In genomic region chr19:4457654-4458406, GRCh38 we compare ENCODE assay signal across 8 cellular contexts. TPM values are rescaled to one million over a fixed set of nuclear protein-coding genes. Genes with fewer than 3 reads are reported as not detected.
DNase-seq lines count a peak whose midpoint lies in the region; ATAC-seq and TF ChIP-seq lines count a peak whose summit lies in the region.

TSS of gene UBXN6 (minus strand) at chr19:4457794. CDS start at chr19:4457697, 97 bp downstream.

- peak within 1 kb of the TSS; percentile 88 for H3K4me3 ChIP-seq in coronary artery

- peak within 1 kb of the TSS; percentile 92 for H3K27ac Mint-ChIP-seq in activated CD4-positive, alpha-beta T cell treated with anti-CD3 and anti-CD28 coated beads, Interleukin-2, amount 10 ng/mL, durations not matched to agents 24 days and 14 days

- peaks cover 2% of the 10 kb centered on the region for H3K36me3 Mint-ChIP-seq in activated CD4-positive, alpha-beta T cell treated with anti-CD3 and anti-CD28 coated beads, Interleukin-2, amount 10 ng/mL, durations not matched to agents 24 days and 14 days (ENCODE audit: low read depth)

- intact Hi-C loops in activated CD4-positive, alpha-beta T cell treated with anti-CD3 and anti-CD28 coated beads, Interleukin-2, amount 10 ng/mL, durations not matched to agents 24 days and 14 days (cut with micrococcal nuclease): loop anchor here (1.0 to 10.0 kb wide), 4 partner anchors 13 to 1023 kb away; partner anchors contain the start of genes CHAF1A and YJU2
- intact Hi-C loops in left colon (cut with DNase I, micrococcal nuclease): no loop called here

- no peak for TF ChIP-seq CTCF in coronary artery (IDR thresholded peaks at IDR 0.05)

- H3K9me3 Mint-ChIP-seq in activated CD4-positive, alpha-beta T cell treated with anti-CD3 and anti-CD28 coated beads, Interleukin-2, amount 10 ng/mL, durations not matched to agents 24 days and 14 days: no peaks in the 10 kb centered on the region

- peak within 1 kb of the TSS; percentile 77 to 92 for H3K27ac ChIP-seq in coronary artery

- H3K27me3 Mint-ChIP-seq in activated CD4-positive, alpha-beta T cell treated with anti-CD3 and anti-CD28 coated beads, Interleukin-2, amount 10 ng/mL, durations not matched to agents 24 days and 14 days: peaks cover 2% of the 10 kb centered on the region

- ATAC-seq in GM19324 (IDR thresholded peaks at IDR 0.05; ENCODE audit: low FRiP score, unreplicated experiment) (peak; percentile 90), HG03469 (IDR thresholded peaks at IDR 0.05; ENCODE audit: unreplicated experiment) (peak; percentile 85), left colon (peak; percentile 91)

- DNase-seq in Ammon's horn (ENCODE audit: low spot score) (peak; percentile 99), NCI-H526 treated with DMSO at 0.1 percent for 48 hours (lab: John Stamatoyannopoulos, UW) (peak; percentile 64), coronary artery (ENCODE audit: low spot score) (peak; percentile 98), left colon (peak; percentile 99)
- peak; percentile 100 for DNase-seq in activated CD4-positive, alpha-beta T cell treated with anti-CD3 and anti-CD28 coated beads, Interleukin-2, amount 10 ng/mL, durations not matched to agents 24 days and 14 days
- DNase-seq in stimulated activated CD4-positive, alpha-beta T cell treated with anti-CD3 and anti-CD28 coated beads, Interleukin-1b, Interleukin-23, amount 100 ng/mL, for 48 hours: peak; percentile 98

- peak within 1 kb of the TSS; percentile 96 for H3K4me3 Mint-ChIP-seq in activated CD4-positive, alpha-beta T cell treated with anti-CD3 and anti-CD28 coated beads, Interleukin-2, amount 10 ng/mL, durations not matched to agents 24 days and 14 days

- H3K4me1 Mint-ChIP-seq in activated CD4-positive, alpha-beta T cell treated with anti-CD3 and anti-CD28 coated beads, Interleukin-2, amount 10 ng/mL, durations not matched to agents 24 days and 14 days: peaks cover 16% of the 10 kb centered on the region

RNA-seq across cellular contexts. Expression of gene UBXN6, which starts in this region (rescaled TPM):
- 41.2 and 47.2 TPM in 2 replicates for total RNA-seq in activated CD4-positive, alpha-beta T cell treated with anti-CD3 and anti-CD28 coated beads, Interleukin-2, amount 10 ng/mL, durations not matched to agents 24 days and 14 days
- total RNA-seq in left colon: 100 to 1,000 TPM in 1 of 2 donors, 10 to 100 TPM in 1; 90.4 to 104 TPM

Comparison
In these comparisons a context has a peak if more than half of its experiments do, and no peak if none do; other contexts are left out.
1. Peak in every context shown above with its lines: DNase-seq, ATAC-seq, H3K4me3 ChIP-seq and H3K27ac ChIP-seq.